ENCODE assay signal across 22 cellular contexts in the genomic region with DNA sequence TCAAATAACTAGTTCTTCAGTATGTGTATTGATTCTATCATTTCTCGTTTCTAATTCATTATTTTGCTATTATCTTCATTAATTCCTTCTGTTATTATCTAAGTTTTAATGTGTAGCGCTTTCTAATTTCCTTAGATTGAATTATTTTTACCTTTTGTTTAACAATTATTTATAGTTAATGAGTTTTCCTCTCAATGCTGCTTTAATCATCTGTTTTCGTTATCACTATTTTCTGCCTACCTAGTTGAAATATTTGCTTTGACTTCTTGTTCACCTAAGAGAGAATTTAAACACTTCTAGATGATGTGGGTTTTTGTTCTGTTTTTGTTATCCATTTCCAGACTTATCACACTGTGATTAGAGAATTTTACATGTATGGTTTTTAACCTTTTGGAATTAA. TPM values are rescaled to one million over a fixed set of nuclear protein-coding genes. Genes with fewer than 3 reads are reported as not detected.
DNase-seq lines count a peak whose midpoint lies in the region; ATAC-seq lines count a peak whose summit lies in the region.
"Had no signal": no experiment of that assay in that cellular context is flagged by ENCODE, and none has a peak within 500 bp of the region (broad histone marks: within the 10 kb centered on the region; RNA-seq: fewer than 3 reads in every experiment).

No MANE protein-coding gene starts in this region.

- H3K27ac ChIP-seq in SK-N-MC = no peak overlapping the region
- H3K27ac ChIP-seq: 22Rv1, BLaER1 had no signal

- no peak overlapping the region for H3K9ac ChIP-seq in SK-N-MC (ENCODE audit: insufficient read length)
- H3K9ac ChIP-seq: BLaER1 had no signal

- DNase-seq in activated T-cell treated with anti-CD3 and anti-CD28 coated beads, Interleukin-2, amount 50 U/mL, for 72 hours = no peak
- DNase-seq in activated T-cell treated with anti-CD3 and anti-CD28 coated beads, Interleukin-2, amount 50 U/mL, for 4 hours = no peak
- DNase-seq in SK-N-MC (ENCODE audit: low read depth, low spot score) (no peak), left colon (no peak)
- no peak for DNase-seq in activated naive CD4-positive, alpha-beta T cell treated with anti-CD3 and anti-CD28 coated beads for 36 hours
- DNase-seq: ACHN; BE2C; C1 segment of cervical spinal cord; CD4-positive, alpha-beta memory T cell; CD4-positive, CD25-positive, alpha-beta regulatory T cell; CD8-positive, alpha-beta memory T cell; COR-L47; DMS 273 treated with DMSO at 0.1 percent for 48 hours; DMS153; DMS53; DMS79; DND-41; EL; GF-D8 had no signal

- H3K4me1 Mint-ChIP-seq in activated T-cell treated with anti-CD3 and anti-CD28 coated beads, Interleukin-2, amount 50 U/mL, for 72 hours (ENCODE audit: low read depth) = peaks cover 31% of the 10 kb centered on the region
- peaks cover 6% of the 10 kb centered on the region for H3K4me1 Mint-ChIP-seq in activated T-cell treated with anti-CD3 and anti-CD28 coated beads, Interleukin-2, amount 50 U/mL, for 4 hours (ENCODE audit: low read depth)
- peaks cover 26% of the 10 kb centered on the region for H3K4me1 Mint-ChIP-seq in activated naive CD4-positive, alpha-beta T cell treated with anti-CD3 and anti-CD28 coated beads for 36 hours (ENCODE audit: low read depth)

- intact Hi-C loops in activated naive CD4-positive, alpha-beta T cell treated with anti-CD3 and anti-CD28 coated beads for 36 hours (cut with micrococcal nuclease) = no loop called here
- intact Hi-C loops in left colon (cut with DNase I, micrococcal nuclease) = loop anchor here (5.0 kb wide), 2 partner anchors 222 to 342 kb away; no protein-coding TSS in a partner anchor

- no peaks in the 10 kb centered on the region for H3K36me3 ChIP-seq in SK-N-MC (ENCODE audit: insufficient read depth, low read length)
- H3K36me3 ChIP-seq: BE2C, BLaER1 had no signal

- CTCF ChIA-PET in activated naive CD4-positive, alpha-beta T cell treated with anti-CD3 and anti-CD28 coated beads for 36 hours (lab: Charles Lee) = no interaction called here

- H3K9me3 Mint-ChIP-seq in activated T-cell treated with anti-CD3 and anti-CD28 coated beads, Interleukin-2, amount 50 U/mL, for 72 hours = no peaks in the 10 kb centered on the region
- H3K9me3 Mint-ChIP-seq in activated T-cell treated with anti-CD3 and anti-CD28 coated beads, Interleukin-2, amount 50 U/mL, for 4 hours = no peaks in the 10 kb centered on the region
- H3K9me3 Mint-ChIP-seq in activated naive CD4-positive, alpha-beta T cell treated with anti-CD3 and anti-CD28 coated beads for 36 hours = no peaks in the 10 kb centered on the region
- H3K9me3 Mint-ChIP-seq: CD14-positive monocyte; CD4-positive, alpha-beta memory T cell; CD4-positive, CD25-positive, alpha-beta regulatory T cell; CD8-positive, alpha-beta memory T cell had no signal

- no peaks in the 10 kb centered on the region for H3K36me3 Mint-ChIP-seq in activated T-cell treated with anti-CD3 and anti-CD28 coated beads, Interleukin-2, amount 50 U/mL, for 72 hours (ENCODE audit: insufficient read depth in 2 of 2)
- no peaks in the 10 kb centered on the region for H3K36me3 Mint-ChIP-seq in activated T-cell treated with anti-CD3 and anti-CD28 coated beads, Interleukin-2, amount 50 U/mL, for 4 hours (ENCODE audit: insufficient read depth)
- no peaks in the 10 kb centered on the region for H3K36me3 Mint-ChIP-seq in activated naive CD4-positive, alpha-beta T cell treated with anti-CD3 and anti-CD28 coated beads for 36 hours (ENCODE audit: low read depth)
- H3K36me3 Mint-ChIP-seq: CD14-positive monocyte; CD4-positive, alpha-beta memory T cell; CD4-positive, CD25-positive, alpha-beta regulatory T cell had no signal

- ATAC-seq in activated T-cell treated with anti-CD3 and anti-CD28 coated beads, Interleukin-2, amount 50 U/mL, for 72 hours (replicated peaks in 1 of 2) = no peak
- no peak for ATAC-seq in activated T-cell treated with anti-CD3 and anti-CD28 coated beads, Interleukin-2, amount 50 U/mL, for 4 hours
- no peak for ATAC-seq in left colon

- H3K27me3 Mint-ChIP-seq in activated T-cell treated with anti-CD3 and anti-CD28 coated beads, Interleukin-2, amount 50 U/mL, for 72 hours (ENCODE audit: low read depth) = peaks cover 25% of the 10 kb centered on the region
- H3K27me3 Mint-ChIP-seq in activated T-cell treated with anti-CD3 and anti-CD28 coated beads, Interleukin-2, amount 50 U/mL, for 4 hours (ENCODE audit: low read depth) = peaks cover 5% of the 10 kb centered on the region
- H3K27me3 Mint-ChIP-seq in activated naive CD4-positive, alpha-beta T cell treated with anti-CD3 and anti-CD28 coated beads for 36 hours (ENCODE audit: low read depth) = peaks cover 24% of the 10 kb centered on the region
- H3K27me3 Mint-ChIP-seq: CD4-positive, alpha-beta memory T cell had no signal

- H3K4me3 Mint-ChIP-seq in activated T-cell treated with anti-CD3 and anti-CD28 coated beads, Interleukin-2, amount 50 U/mL, for 72 hours = no peak overlapping the region
- no peak overlapping the region for H3K4me3 Mint-ChIP-seq in activated T-cell treated with anti-CD3 and anti-CD28 coated beads, Interleukin-2, amount 50 U/mL, for 4 hours
- H3K4me3 Mint-ChIP-seq in activated naive CD4-positive, alpha-beta T cell treated with anti-CD3 and anti-CD28 coated beads for 36 hours = no peak overlapping the region
- H3K4me3 Mint-ChIP-seq: CD14-positive monocyte; CD4-positive, alpha-beta memory T cell; CD4-positive, CD25-positive, alpha-beta regulatory T cell; CD8-positive, alpha-beta memory T cell had no signal

- peak overlapping the region; percentile 63 for H3K4me3 ChIP-seq in SK-N-MC
- H3K4me3 ChIP-seq: BLaER1 had no signal

- peak overlapping the region; percentile 71 for H3K27ac Mint-ChIP-seq in activated T-cell treated with anti-CD3 and anti-CD28 coated beads, Interleukin-2, amount 50 U/mL, for 72 hours
- no peak overlapping the region for H3K27ac Mint-ChIP-seq in activated naive CD4-positive, alpha-beta T cell treated with anti-CD3 and anti-CD28 coated beads for 36 hours
- H3K27ac Mint-ChIP-seq: CD14-positive monocyte; CD4-positive, alpha-beta memory T cell; CD4-positive, CD25-positive, alpha-beta regulatory T cell had no signal

- no peaks in the 10 kb centered on the region for H3K9me3 ChIP-seq in SK-N-MC (ENCODE audit: low read depth, low read length)
- H3K9me3 ChIP-seq: BE2C, BLaER1 had no signal

RNA-seq across cellular contexts. Expression of gene MTPN, which starts 37.5 kb away (rescaled TPM):
- 100 to 1,000 TPM; 110 to 126 TPM for total RNA-seq in activated T-cell treated with anti-CD3 and anti-CD28 coated beads, Interleukin-2, amount 50 U/mL, for 72 hours
- total RNA-seq in activated T-cell treated with anti-CD3 and anti-CD28 coated beads, Interleukin-2, amount 50 U/mL, for 4 hours = 100 to 1,000 TPM; 139 to 152 (median 143) TPM
- 100 to 1,000 TPM; 106 to 108 TPM for total RNA-seq in activated naive CD4-positive, alpha-beta T cell treated with anti-CD3 and anti-CD28 coated beads for 36 hours
- 10 to 100 TPM; 96.5 to 97.6 TPM for total RNA-seq in left colon
